ENCODE assay signal across 8 cellular contexts in the genomic region with DNA sequence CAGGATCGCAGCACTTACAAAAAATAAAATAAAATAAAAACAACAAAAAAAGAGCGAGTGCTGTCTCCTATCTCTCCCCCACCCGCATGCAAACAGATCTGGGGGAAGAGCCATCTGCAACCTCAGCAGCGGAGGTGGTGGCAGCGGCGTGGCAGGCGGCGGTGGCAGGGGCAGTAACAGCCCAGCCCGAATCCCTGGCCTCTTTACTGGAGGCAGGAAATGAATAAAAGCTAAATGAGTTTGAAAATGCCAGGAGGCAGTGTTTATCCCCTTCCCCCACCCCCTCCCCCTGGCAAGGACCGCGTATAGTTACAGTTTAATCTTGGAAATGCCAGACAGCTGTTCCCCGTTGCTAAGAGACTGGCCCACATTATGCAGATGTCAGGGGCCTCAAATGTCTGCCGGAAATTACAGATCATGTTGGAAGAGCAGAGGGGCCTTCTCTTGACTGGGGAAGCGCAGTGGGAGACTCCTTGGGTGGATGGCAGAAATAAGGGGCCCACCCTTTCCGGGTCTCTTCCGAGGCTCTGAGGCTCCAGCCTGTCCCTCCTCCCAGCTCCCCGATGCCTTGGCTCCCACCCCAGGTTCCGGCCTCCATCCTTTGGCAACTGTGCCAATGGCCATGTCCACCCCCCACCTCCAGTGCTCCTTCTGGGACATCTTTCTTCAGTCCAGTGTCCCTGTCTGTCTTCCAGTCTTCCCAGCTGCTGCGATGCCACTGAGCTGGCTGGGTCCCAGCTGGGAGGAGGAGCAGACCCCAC.
A peak's percentile ranks its signal among the peaks of the same experiment; 100 is the strongest.
DNase-seq lines count a peak whose midpoint lies in the region; ATAC-seq lines count a peak whose summit lies in the region.

No MANE protein-coding gene starts in this region.

- peak; percentile 3 to 22 for ATAC-seq in right cardiac atrium
- peak; percentile 0 for ATAC-seq in sciatic nerve
- no peak for ATAC-seq in HG03432 (IDR thresholded peaks at IDR 0.05; ENCODE audit: unreplicated experiment)
- ATAC-seq in GM21723 (IDR thresholded peaks at IDR 0.05; ENCODE audit: unreplicated experiment), result no peak

- H3K4me3 ChIP-seq in right cardiac atrium (ENCODE audit: low read length), result no peak overlapping the region

- no peaks in the 10 kb centered on the region for H3K27me3 ChIP-seq in right cardiac atrium (ENCODE audit: control insufficient read depth, insufficient read depth)

- intact Hi-C loops in right cardiac atrium (cut with DNase I), result loop anchor here in 2 of 4 donors (5.0 to 10.0 kb wide), 2 partner anchors 37 to 105 kb away; a partner anchor contains a TSS
- intact Hi-C loops in sciatic nerve (cut with DNase I), result loop anchor here (10.0 kb wide), 1 partner anchor 105 kb away; a partner anchor contains a TSS

- 7 to 15% (median 10%) methylated on average over 19 of the region's 19 CpGs for WGBS in adipose tissue, 3 donors
- 8% methylated on average over 19 of the region's 19 CpGs for WGBS in right cardiac atrium

- H3K4me1 ChIP-seq in right cardiac atrium (ENCODE audit: control insufficient read depth, insufficient read depth, low read length), result peaks cover 27% of the 10 kb centered on the region

- no peaks in the 10 kb centered on the region for H3K9me3 ChIP-seq in right cardiac atrium (ENCODE audit: control insufficient read depth, low read length)

- H3K27ac ChIP-seq in adipose tissue (ENCODE audit: low read depth, low read length) (peak overlapping the region; percentile 73), right cardiac atrium (ENCODE audit: low read length) (peak overlapping the region; percentile 97)

- DNase-seq in activated T-cell treated with anti-CD3 and anti-CD28 coated beads, Interleukin-2, amount 50 U/mL, for 1 hour, result peak; percentile 30
- DNase-seq in activated T-cell treated with anti-CD3 and anti-CD28 coated beads for 4 hours, result no peak
- peak; percentile 65 for DNase-seq in NCI-H345 treated with DMSO at 0.1 percent for 48 hours (lab: John Stamatoyannopoulos, UW; ENCODE audit: unreplicated experiment)
- DNase-seq in right cardiac atrium, result peak; percentile 59 to 85 (median 78)
- peak; percentile 67 for DNase-seq in sciatic nerve (ENCODE audit: low spot score)

Comparison
In these comparisons a context has a peak if more than half of its experiments do, and no peak if none do; other contexts are left out.
1. ATAC-seq: peak in right cardiac atrium (2 of 2) and sciatic nerve (single experiment); none in HG03432 (single experiment) and GM21723 (single experiment).